28 cellular contexts compared by ENCODE assay signal in the genomic region with DNA sequence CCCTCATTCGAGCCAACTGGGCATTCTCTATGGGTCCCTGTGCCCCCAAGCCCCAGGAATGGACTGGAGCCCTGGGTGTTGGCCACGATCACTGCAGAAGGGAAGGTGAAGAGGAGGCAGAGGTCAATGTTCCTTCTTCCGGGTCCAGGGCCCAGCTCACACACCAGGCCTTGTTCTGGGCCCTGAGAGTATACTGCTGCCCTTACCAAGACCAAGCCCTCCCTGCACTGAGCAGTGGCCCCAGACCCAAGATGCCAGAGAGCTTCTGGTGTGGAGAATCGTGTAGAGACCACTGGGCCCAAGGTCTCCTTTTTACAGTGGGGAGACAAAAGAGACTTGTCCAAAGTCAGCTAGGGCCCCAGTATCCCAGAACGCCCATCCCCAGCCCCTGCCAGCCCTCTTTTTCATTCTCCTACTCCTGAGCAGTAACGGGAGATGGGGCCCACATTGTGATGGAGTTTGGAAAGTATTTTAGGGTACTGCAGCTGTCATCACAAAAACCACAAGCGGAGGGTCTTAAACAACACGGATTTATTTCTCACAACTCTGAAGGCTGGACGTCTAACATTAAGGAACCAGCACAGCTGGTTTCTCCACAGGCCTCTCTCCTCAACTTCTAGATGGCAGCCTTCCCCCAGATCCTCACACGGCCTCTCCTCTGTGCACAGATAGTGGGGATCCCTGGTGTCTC.
"Had no signal": no experiment of that assay in that cellular context is flagged by ENCODE, and none has a peak within 500 bp of the region (broad histone marks: within the 10 kb centered on the region; RNA-seq: fewer than 3 reads in every experiment).

No MANE protein-coding gene starts in this region.

- H3K4me2 ChIP-seq: hepatocyte, smooth muscle cell had no signal

- H2AFZ ChIP-seq: hepatocyte had no signal

- ATAC-seq: heart right ventricle; naive thymus-derived CD8-positive, alpha-beta T cell; pancreas; right cardiac atrium; sciatic nerve; stimulated activated memory B cell treated with anti-CD40 and anti-IgM and Interleukin-4, amounts not matched to agents 10 μg/mL and 1 μg/mL and 100 μg/mL, for 72 hours; stimulated activated naive CD8-positive, alpha-beta T cell treated with anti-CD3 and anti-CD28 coated beads, Interleukin-15, amount 100 ng/mL, for 72 hours had no signal

- H3K4me1 Mint-ChIP-seq: stimulated activated memory B cell treated with anti-CD40 and anti-IgM and Interleukin-4, amounts not matched to agents 10 μg/mL and 1 μg/mL and 100 μg/mL, for 72 hours had no signal

- H3K4me3 ChIP-seq: heart right ventricle, hepatocyte, left ventricle myocardium inferior, lung, pancreas, prostate gland, smooth muscle cell, testis, thyroid gland, transverse colon, upper lobe of left lung had no signal

- H3K36me3 ChIP-seq: heart right ventricle, left ventricle myocardium inferior, pancreas, prostate gland, thyroid gland, transverse colon, upper lobe of left lung had no signal

- H3K27me3 Mint-ChIP-seq: naive thymus-derived CD8-positive, alpha-beta T cell; stimulated activated naive CD8-positive, alpha-beta T cell treated with anti-CD3 and anti-CD28 coated beads, Interleukin-15, amount 100 ng/mL, for 72 hours had no signal

- DNase-seq: heart right ventricle; islet precursor cell; left ventricle myocardium inferior; mesendoderm; naive thymus-derived CD8-positive, alpha-beta T cell; nephron progenitor cell; nucleus accumbens; posterior cingulate gyrus; retina; stimulated activated CD4-positive, alpha-beta T cell treated with anti-CD3 and anti-CD28 coated beads, Interleukin-1b, Interleukin-23, amount 100 ng/mL, for 48 hours; stimulated activated CD4-positive, alpha-beta T cell treated with anti-CD3 and anti-CD28 coated beads, Interleukin-2, amount 100 ng/mL, for 48 hours; stimulated activated CD4-positive, alpha-beta T cell treated with anti-CD3 and anti-CD28 coated beads, Interleukin-4, amount 100 ng/mL, for 4 hours; stimulated activated CD8-positive, alpha-beta memory T cell treated with anti-CD3 and anti-CD28 coated beads, Interleukin-4, amount 100 ng/mL, for 48 hours; stimulated activated naive CD4-positive, alpha-beta T cell treated with Interleukin-2 at 50 U/mL for 16 hours; stimulated activated naive CD8-positive, alpha-beta T cell treated with anti-CD3 and anti-CD28 coated beads, Interleukin-15, amount 100 ng/mL, for 72 hours; testis; thyroid gland; transverse colon; upper lobe of left lung had no signal

- H3K4me1 ChIP-seq: pancreas, testis, thyroid gland had no signal

- H3K27me3 ChIP-seq: hepatocyte, pancreas, testis, thyroid gland, transverse colon, upper lobe of left lung had no signal

- H3K79me2 ChIP-seq: hepatocyte had no signal

- H3K9me3 ChIP-seq: heart right ventricle, left ventricle myocardium inferior, pancreas, prostate gland, testis, thyroid gland, transverse colon, upper lobe of left lung had no signal

- H3K4me3 Mint-ChIP-seq: mesothelial cell of epicardium; naive thymus-derived CD8-positive, alpha-beta T cell; nephron progenitor cell; stimulated activated memory B cell treated with anti-CD40 and anti-IgM and Interleukin-4, amounts not matched to agents 10 μg/mL and 1 μg/mL and 100 μg/mL, for 72 hours; stimulated activated naive CD8-positive, alpha-beta T cell treated with anti-CD3 and anti-CD28 coated beads, Interleukin-15, amount 100 ng/mL, for 72 hours had no signal

- H3K9me3 Mint-ChIP-seq: mesothelial cell of epicardium; stimulated activated memory B cell treated with anti-CD40 and anti-IgM and Interleukin-4, amounts not matched to agents 10 μg/mL and 1 μg/mL and 100 μg/mL, for 72 hours; stimulated activated naive CD8-positive, alpha-beta T cell treated with anti-CD3 and anti-CD28 coated beads, Interleukin-15, amount 100 ng/mL, for 72 hours had no signal

- H3K36me3 Mint-ChIP-seq: mesothelial cell of epicardium; naive thymus-derived CD8-positive, alpha-beta T cell; stimulated activated memory B cell treated with anti-CD40 and anti-IgM and Interleukin-4, amounts not matched to agents 10 μg/mL and 1 μg/mL and 100 μg/mL, for 72 hours had no signal

- H3K27ac Mint-ChIP-seq: mesothelial cell of epicardium; nephron progenitor cell; stimulated activated memory B cell treated with anti-CD40 and anti-IgM and Interleukin-4, amounts not matched to agents 10 μg/mL and 1 μg/mL and 100 μg/mL, for 72 hours had no signal

- FAIRE-seq: pancreas had no signal

- H3K27ac ChIP-seq: heart right ventricle, hepatocyte, left ventricle myocardium inferior, pancreas, prostate gland, testis, thyroid gland, transverse colon, upper lobe of left lung had no signal
